ENCODE assay signal across 24 cellular contexts in genomic region chr22:19376971-19377370, GRCh38.
"Had no signal": no experiment of that assay in that cellular context is flagged by ENCODE, and none has a peak within 500 bp of the region (broad histone marks: within the 10 kb centered on the region; RNA-seq: fewer than 3 reads in every experiment).

No MANE protein-coding gene starts in this region.

- DNase-seq: hippocampal formation; kidney glomerular epithelial cell; left cardiac atrium; left lung; lower lobe of right lung; mammary epithelial cell; mesenchymal stem cell; naive thymus-derived CD8-positive, alpha-beta T cell; ovary; retina; right cardiac atrium; stimulated activated CD4-positive, alpha-beta T cell treated with anti-CD3 and anti-CD28 coated beads, Interleukin-1b, Interleukin-23, amount 100 ng/mL, for 48 hours; stimulated activated CD4-positive, alpha-beta T cell treated with anti-CD3 and anti-CD28 coated beads, Interleukin-2, amount 100 ng/mL, for 48 hours; stimulated activated CD4-positive, alpha-beta T cell treated with anti-CD3 and anti-CD28 coated beads, Interleukin-4, amount 100 ng/mL, for 4 hours; stimulated activated CD8-positive, alpha-beta memory T cell treated with anti-CD3 and anti-CD28 coated beads, Interleukin-4, amount 100 ng/mL, for 48 hours; stimulated activated naive CD4-positive, alpha-beta T cell; tibial artery; trophoblast cell; upper lobe of right lung had no signal

- H3K27ac ChIP-seq: left lung, lower lobe of right lung, ovary, prostate gland, suprapubic skin, thoracic aorta, tibial artery, upper lobe of right lung had no signal

- H3K4me3 ChIP-seq: left lung, lower lobe of right lung, ovary, prostate gland, smooth muscle cell, suprapubic skin, thoracic aorta, tibial artery, upper lobe of right lung had no signal

- H3K36me3 ChIP-seq: ovary had no signal

- ATAC-seq: left cardiac atrium; left lung; lower lobe of right lung; naive thymus-derived CD8-positive, alpha-beta T cell; right cardiac atrium; sciatic nerve; upper lobe of right lung had no signal

- H3K4me1 ChIP-seq: left lung, lower lobe of right lung, prostate gland, suprapubic skin, tibial artery, upper lobe of right lung had no signal

- H3K27me3 ChIP-seq: left lung, ovary, suprapubic skin, tibial artery, upper lobe of right lung had no signal

- H3K9me3 ChIP-seq: left lung, lower lobe of right lung, ovary, prostate gland, suprapubic skin, thoracic aorta, tibial artery, upper lobe of right lung had no signal
